ENCODE assay signal across 1 cellular context in genomic region chr6:34746104-34746846, GRCh38.
TF ChIP-seq lines count a peak whose summit lies in the region.

No MANE protein-coding gene starts in this region.

TF ChIP-seq in HepG2, 621 proteins besides CTCF, POLR2A, EP300 and RAD21 (continued from another document and continues in another):
- TF ChIP-seq JARID2 (CRISPR knock-in tag; IDR thresholded peaks at IDR 0.05; ENCODE audit: insufficient replicate concordance) = no peak
- no peak for TF ChIP-seq SUZ12 (IDR thresholded peaks at IDR 0.05; ENCODE audit: low read depth, low read length)
- TF ChIP-seq ZNF619 (CRISPR knock-in tag; IDR thresholded peaks at IDR 0.05) = no peak
- no peak for TF ChIP-seq RAD51 (IDR thresholded peaks at IDR 0.05; ENCODE audit: borderline replicate concordance)
- TF ChIP-seq ZNF550 (CRISPR knock-in tag; IDR thresholded peaks at IDR 0.05; ENCODE audit: borderline replicate concordance) = no peak
- TF ChIP-seq AGO1 (IDR thresholded peaks at IDR 0.05; ENCODE audit: low read depth, low read length, poor library complexity, severe bottlenecking) = no peak
- TF ChIP-seq ZNF780A (CRISPR knock-in tag; IDR thresholded peaks at IDR 0.05) = no peak
- no peak for TF ChIP-seq NAIF1 (CRISPR knock-in tag; IDR thresholded peaks at IDR 0.05; ENCODE audit: borderline replicate concordance)
- no peak for TF ChIP-seq CBX2 (IDR thresholded peaks at IDR 0.05; ENCODE audit: low read depth, low read length)
- no peak for TF ChIP-seq CBX2 (CRISPR knock-in tag; IDR thresholded peaks at IDR 0.05; ENCODE audit: low read depth)
- TF ChIP-seq ZNF225 (CRISPR knock-in tag; IDR thresholded peaks at IDR 0.05) = no peak
- TF ChIP-seq ZNF513 (CRISPR knock-in tag; conservative IDR thresholded peaks at IDR 0.05) = no peak
- TF ChIP-seq ZNF260 (CRISPR knock-in tag; IDR thresholded peaks at IDR 0.05; ENCODE audit: borderline replicate concordance, low read depth) = no peak
- TF ChIP-seq ZNF329 (CRISPR knock-in tag; IDR thresholded peaks at IDR 0.05; ENCODE audit: low read depth) = no peak
- TF ChIP-seq ARID2 (CRISPR knock-in tag; IDR thresholded peaks at IDR 0.05; ENCODE audit: borderline replicate concordance) = no peak
- TF ChIP-seq ZNF850 (CRISPR knock-in tag; conservative IDR thresholded peaks at IDR 0.05) = no peak
- TF ChIP-seq POGZ (CRISPR knock-in tag; IDR thresholded peaks at IDR 0.05) = no peak
- no peak for TF ChIP-seq NKX3-1 (CRISPR knock-in tag; IDR thresholded peaks at IDR 0.05)
- TF ChIP-seq ATF6 (CRISPR knock-in tag; conservative IDR thresholded peaks at IDR 0.05) = no peak
- TF ChIP-seq ZNF224 (CRISPR knock-in tag; IDR thresholded peaks at IDR 0.05) = no peak
- no peak for TF ChIP-seq PHB2 (IDR thresholded peaks at IDR 0.05; ENCODE audit: partially characterized antibody)
- no peak for TF ChIP-seq KAT8 (CRISPR knock-in tag; IDR thresholded peaks at IDR 0.05)
- no peak for TF ChIP-seq NFE2L2 (IDR thresholded peaks at IDR 0.05; ENCODE audit: low read length)
- TF ChIP-seq ATF2 (CRISPR knock-in tag; IDR thresholded peaks at IDR 0.05) = 0 out of 2 replicates have a peak, but pooled peaks have one; percentile 11
- peak; percentile 10; the same call in 1 of the 2 replicates for TF ChIP-seq HCFC1 (IDR thresholded peaks at IDR 0.05; ENCODE audit: low read depth, low read length)
- no peak for TF ChIP-seq ZNF790 (CRISPR knock-in tag; IDR thresholded peaks at IDR 0.05; ENCODE audit: borderline replicate concordance)
- no peak for TF ChIP-seq MATR3 (CRISPR knock-in tag; IDR thresholded peaks at IDR 0.05)
- TF ChIP-seq FIP1L1 (IDR thresholded peaks at IDR 0.05; ENCODE audit: borderline replicate concordance, insufficient read depth, low read depth, low read length) = no peak
- TF ChIP-seq TSC22D2 (CRISPR knock-in tag; IDR thresholded peaks at IDR 0.05; ENCODE audit: borderline replicate concordance) = no peak
- TF ChIP-seq JUNB (CRISPR knock-in tag; IDR thresholded peaks at IDR 0.05; ENCODE audit: borderline replicate concordance) = no peak
- TF ChIP-seq E2F1 (CRISPR knock-in tag; IDR thresholded peaks at IDR 0.05) = no peak
- no peak for TF ChIP-seq MLXIP (CRISPR knock-in tag; IDR thresholded peaks at IDR 0.05; ENCODE audit: borderline replicate concordance)
- TF ChIP-seq ZFP1 (CRISPR knock-in tag; IDR thresholded peaks at IDR 0.05) = 0 out of 2 replicates have a peak, but pooled peaks have one; percentile 16
- no peak for TF ChIP-seq TBX2 (CRISPR knock-in tag; IDR thresholded peaks at IDR 0.05; ENCODE audit: borderline replicate concordance)
- TF ChIP-seq ZNF879 (CRISPR knock-in tag; IDR thresholded peaks at IDR 0.05) = no peak
- TF ChIP-seq ZFX (CRISPR knock-in tag; IDR thresholded peaks at IDR 0.05; ENCODE audit: low read depth) = no peak; the same call in 1 of the 2 replicates
- TF ChIP-seq PRDM10 (CRISPR knock-in tag; IDR thresholded peaks at IDR 0.05; ENCODE audit: low read depth) = 0 out of 2 replicates have a peak, but pooled peaks have one; percentile 10
- TF ChIP-seq ZNF350 (CRISPR knock-in tag; IDR thresholded peaks at IDR 0.05; ENCODE audit: borderline replicate concordance, low read depth) = no peak
- no peak for TF ChIP-seq REPIN1 (CRISPR knock-in tag; IDR thresholded peaks at IDR 0.05; ENCODE audit: borderline replicate concordance, low read depth)
- TF ChIP-seq ETV5 (CRISPR knock-in tag; IDR thresholded peaks at IDR 0.05; ENCODE audit: borderline replicate concordance) = no peak
- no peak for TF ChIP-seq JDP2 (CRISPR knock-in tag; IDR thresholded peaks at IDR 0.05; ENCODE audit: borderline replicate concordance)
- TF ChIP-seq HOXD1 (CRISPR knock-in tag; IDR thresholded peaks at IDR 0.05) = no peak
- no peak for TF ChIP-seq ZNF781 (CRISPR knock-in tag; IDR thresholded peaks at IDR 0.05; ENCODE audit: borderline replicate concordance, not compliant biosample characterization)
- no peak for TF ChIP-seq CCDC6 (CRISPR knock-in tag; IDR thresholded peaks at IDR 0.05)
- no peak for TF ChIP-seq ZNF670 (CRISPR knock-in tag; IDR thresholded peaks at IDR 0.05; ENCODE audit: borderline replicate concordance)
- no peak for TF ChIP-seq ZNF136 (CRISPR knock-in tag; IDR thresholded peaks at IDR 0.05; ENCODE audit: low read depth)
- no peak for TF ChIP-seq ZNF18 (CRISPR knock-in tag; IDR thresholded peaks at IDR 0.05; ENCODE audit: insufficient replicate concordance)
- TF ChIP-seq PLSCR1 (CRISPR knock-in tag; IDR thresholded peaks at IDR 0.05; ENCODE audit: borderline replicate concordance) = no peak
- TF ChIP-seq CCAR2 (optimal IDR thresholded peaks at IDR 0.05; ENCODE audit: low read depth, low read length) = no peak
- 0 out of 2 replicates have a peak, but pooled peaks have one; percentile 2 for TF ChIP-seq PHF21A (CRISPR knock-in tag; IDR thresholded peaks at IDR 0.05)
- no peak for TF ChIP-seq ZNF556 (CRISPR knock-in tag; IDR thresholded peaks at IDR 0.05; ENCODE audit: borderline replicate concordance)
- TF ChIP-seq HMGXB4 (CRISPR knock-in tag; IDR thresholded peaks at IDR 0.05; ENCODE audit: borderline replicate concordance in 1 of 2, low read depth in 1 of 2) = no peak
- no peak for TF ChIP-seq ZNF572 (CRISPR knock-in tag; IDR thresholded peaks at IDR 0.05)
- TF ChIP-seq FOSL1 (CRISPR knock-in tag; IDR thresholded peaks at IDR 0.05; ENCODE audit: borderline replicate concordance) = no peak
